In genomic region chr5:125202353-125202752, GRCh38 we compare ENCODE assay signal across 32 cellular contexts.
"Had no signal": no experiment of that assay in that cellular context is flagged by ENCODE, and none has a peak within 500 bp of the region (broad histone marks: within the 10 kb centered on the region; RNA-seq: fewer than 3 reads in every experiment).

No MANE protein-coding gene starts in this region.

- DNase-seq: activated CD4-positive, alpha-beta T cell treated with anti-CD3 and anti-CD28 coated beads for 36 hours; activated CD4-positive, alpha-beta T cell treated with anti-CD3 and anti-CD28 coated beads, Interleukin-2, amount 10 ng/mL, durations not matched to agents 7 days and 5 days; activated CD4-positive, alpha-beta T cell treated with anti-CD3 and anti-CD28 coated beads, Interleukin-2, amount 50 U/mL, for 48 hours; activated CD8-positive, alpha-beta T cell treated with anti-CD3 and anti-CD28 coated beads, Interleukin-2, amount 10 ng/mL, durations not matched to agents 7 days and 5 days; activated gamma-delta T cell; activated naive CD4-positive, alpha-beta T cell treated with Interleukin-2 at 50 U/mL for 16 hours; activated naive CD8-positive, alpha-beta T cell treated with anti-CD3 and anti-CD28 coated beads, Interleukin-2, amount 10 ng/mL, durations not matched to agents 7 days and 5 days; activated T-cell treated with anti-CD3 and anti-CD28 coated beads, Interleukin-2, amount 50 U/mL, for 24 hours; amygdala; caudate nucleus; cerebellar nuclear complex; MM.1S; MV-4-11; NCI-H1092; NCI-H1436 treated with DMSO at 0.1 percent for 48 hours; NCI-H1694 treated with DMSO at 0.1 percent for 48 hours; NCI-H2029; NCI-H345; NCI-H524 treated with DMSO at 0.1 percent for 48 hours; NCI-H748 treated with DMSO at 0.1 percent for 48 hours; NK-92 treated with Interleukin-12 subunit alpha and Interleukin-12 subunit beta, amount 100 ng/mL, for 24 hours; OCI-M1; SIG-M5; T1000 had no signal

- H3K27me3 ChIP-seq: ascending aorta, breast epithelium had no signal

- H3K36me3 Mint-ChIP-seq: activated naive CD4-positive, alpha-beta T cell treated with anti-CD3 and anti-CD28 coated beads, Interleukin-2, amount 50 U/mL, for 24 hours; activated naive CD8-positive, alpha-beta T cell treated with anti-CD3 and anti-CD28 coated beads, Interleukin-2, amount 10 ng/mL, durations not matched to agents 7 days and 5 days had no signal

- H3K4me1 Mint-ChIP-seq: activated CD4-positive, alpha-beta T cell treated with anti-CD3 and anti-CD28 coated beads, Interleukin-2, amount 10 ng/mL, durations not matched to agents 7 days and 5 days; activated naive CD4-positive, alpha-beta T cell treated with anti-CD3 and anti-CD28 coated beads, Interleukin-2, amount 50 U/mL, for 24 hours; activated naive CD8-positive, alpha-beta T cell treated with anti-CD3 and anti-CD28 coated beads, Interleukin-2, amount 10 ng/mL, durations not matched to agents 7 days and 5 days had no signal

- H3K9ac ChIP-seq: KMS-11 had no signal

- H3K9me3 ChIP-seq: ascending aorta, breast epithelium had no signal

- H3K27ac ChIP-seq: ascending aorta, breast epithelium, KMS-11, RWPE1 had no signal

- H3K4me2 ChIP-seq: KMS-11 had no signal

- H3K4me3 Mint-ChIP-seq: activated CD4-positive, alpha-beta T cell treated with anti-CD3 and anti-CD28 coated beads for 36 hours; activated CD4-positive, alpha-beta T cell treated with anti-CD3 and anti-CD28 coated beads, Interleukin-2, amount 10 ng/mL, durations not matched to agents 7 days and 5 days; activated CD8-positive, alpha-beta T cell treated with anti-CD3 and anti-CD28 coated beads, Interleukin-2, amount 10 ng/mL, durations not matched to agents 7 days and 5 days; activated naive CD4-positive, alpha-beta T cell treated with anti-CD3 and anti-CD28 coated beads, Interleukin-2, amount 50 U/mL, for 24 hours; activated naive CD8-positive, alpha-beta T cell treated with anti-CD3 and anti-CD28 coated beads, Interleukin-2, amount 10 ng/mL, durations not matched to agents 7 days and 5 days; activated T-cell treated with anti-CD3 and anti-CD28 coated beads, Interleukin-2, amount 50 U/mL, for 24 hours had no signal

- H3K27ac Mint-ChIP-seq: activated CD4-positive, alpha-beta T cell treated with anti-CD3 and anti-CD28 coated beads for 36 hours; activated CD4-positive, alpha-beta T cell treated with anti-CD3 and anti-CD28 coated beads, Interleukin-2, amount 10 ng/mL, durations not matched to agents 7 days and 5 days; activated CD8-positive, alpha-beta T cell treated with anti-CD3 and anti-CD28 coated beads, Interleukin-2, amount 10 ng/mL, durations not matched to agents 7 days and 5 days; activated naive CD4-positive, alpha-beta T cell treated with anti-CD3 and anti-CD28 coated beads, Interleukin-2, amount 50 U/mL, for 24 hours; activated naive CD8-positive, alpha-beta T cell treated with anti-CD3 and anti-CD28 coated beads, Interleukin-2, amount 10 ng/mL, durations not matched to agents 7 days and 5 days; activated T-cell treated with anti-CD3 and anti-CD28 coated beads, Interleukin-2, amount 50 U/mL, for 24 hours; activated T-helper 2 cell treated with anti-CD3 and anti-CD28 coated beads, Interferon-gamma antibody, Interleukin-2, Interleukin-4, amounts not matched to agents 10 μg/mL and 5 μg/mL and 100 μg/mL, durations not matched to agents 14 hours and 24 hours and 36 hours had no signal

- H3K36me3 ChIP-seq: ascending aorta, breast epithelium had no signal

- H3K27me3 Mint-ChIP-seq: activated CD4-positive, alpha-beta T cell treated with anti-CD3 and anti-CD28 coated beads, Interleukin-2, amount 10 ng/mL, durations not matched to agents 7 days and 5 days; activated naive CD4-positive, alpha-beta T cell treated with anti-CD3 and anti-CD28 coated beads, Interleukin-2, amount 50 U/mL, for 24 hours; activated naive CD8-positive, alpha-beta T cell treated with anti-CD3 and anti-CD28 coated beads, Interleukin-2, amount 10 ng/mL, durations not matched to agents 7 days and 5 days; activated T-cell treated with anti-CD3 and anti-CD28 coated beads, Interleukin-2, amount 50 U/mL, for 24 hours had no signal

- H3K9me3 Mint-ChIP-seq: activated CD4-positive, alpha-beta T cell treated with anti-CD3 and anti-CD28 coated beads, Interleukin-2, amount 10 ng/mL, durations not matched to agents 7 days and 5 days; activated naive CD4-positive, alpha-beta T cell treated with anti-CD3 and anti-CD28 coated beads, Interleukin-2, amount 50 U/mL, for 24 hours; activated naive CD8-positive, alpha-beta T cell treated with anti-CD3 and anti-CD28 coated beads, Interleukin-2, amount 10 ng/mL, durations not matched to agents 7 days and 5 days; activated T-helper 2 cell treated with anti-CD3 and anti-CD28 coated beads, Interferon-gamma antibody, Interleukin-2, Interleukin-4, amounts not matched to agents 10 μg/mL and 5 μg/mL and 100 μg/mL, durations not matched to agents 14 hours and 24 hours and 36 hours had no signal

- H3K4me3 ChIP-seq: ascending aorta, breast epithelium had no signal

- ATAC-seq: activated CD4-positive, alpha-beta T cell treated with anti-CD3 and anti-CD28 coated beads for 36 hours; activated CD4-positive, CD25-positive, alpha-beta regulatory T cell treated with anti-CD3 and anti-CD28 coated beads, Interleukin-2, amount 50 U/mL, for 24 hours; activated CD8-positive, alpha-beta T cell treated with anti-CD3 and anti-CD28 coated beads, Interleukin-2, amount 10 ng/mL, durations not matched to agents 7 days and 5 days; Right ventricle myocardium inferior had no signal

- H3K4me1 ChIP-seq: ascending aorta, breast epithelium had no signal
